1 cellular context compared by ENCODE assay signal in the genomic region with DNA sequence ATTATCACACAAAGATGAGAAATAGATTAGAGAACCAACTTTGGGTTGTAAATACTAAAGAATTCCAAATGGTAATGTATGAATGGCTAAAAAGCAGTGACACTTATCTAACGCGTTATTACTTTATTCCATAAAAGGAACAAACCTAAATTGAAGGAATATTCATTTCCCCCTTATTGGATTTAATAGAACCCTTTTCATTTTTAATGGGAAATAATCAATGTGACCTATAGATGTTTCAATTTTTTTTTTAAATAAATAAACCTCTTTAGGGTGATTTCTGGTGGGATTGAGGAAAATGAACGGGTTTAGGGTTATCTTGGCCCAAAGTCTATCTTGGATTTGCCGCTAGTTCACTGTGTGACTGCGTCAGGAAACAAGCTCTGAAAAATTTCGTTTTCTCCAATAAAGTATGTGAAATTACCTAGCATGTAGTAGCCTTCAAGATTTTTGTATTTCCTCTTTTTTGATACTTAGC.
TF ChIP-seq lines count a peak whose summit lies in the region.

No MANE protein-coding gene starts in this region.

TF ChIP-seq in GM12878, 131 proteins besides CTCF, POLR2A, EP300 and RAD21:
- TF ChIP-seq, protein P1, sequence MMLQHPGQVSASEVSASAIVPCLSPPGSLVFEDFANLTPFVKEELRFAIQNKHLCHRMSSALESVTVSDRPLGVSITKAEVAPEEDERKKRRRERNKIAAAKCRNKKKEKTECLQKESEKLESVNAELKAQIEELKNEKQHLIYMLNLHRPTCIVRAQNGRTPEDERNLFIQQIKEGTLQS (IDR thresholded peaks at IDR 0.05; ENCODE audit: borderline replicate concordance, extremely low read depth, low read depth, low read length) = no peak
- TF ChIP-seq FOXM1 (IDR thresholded peaks at IDR 0.05; ENCODE audit: low read depth, low read length) = peak; percentile 14; the same call in 1 of the 2 replicates
- TF ChIP-seq BMI1 (IDR thresholded peaks at IDR 0.05; ENCODE audit: borderline replicate concordance) = 0 out of 2 replicates have a peak, but pooled peaks have one; percentile 24
- TF ChIP-seq HCFC1 (IDR thresholded peaks at IDR 0.05; ENCODE audit: low read length) = no peak
- TF ChIP-seq, protein P2, sequence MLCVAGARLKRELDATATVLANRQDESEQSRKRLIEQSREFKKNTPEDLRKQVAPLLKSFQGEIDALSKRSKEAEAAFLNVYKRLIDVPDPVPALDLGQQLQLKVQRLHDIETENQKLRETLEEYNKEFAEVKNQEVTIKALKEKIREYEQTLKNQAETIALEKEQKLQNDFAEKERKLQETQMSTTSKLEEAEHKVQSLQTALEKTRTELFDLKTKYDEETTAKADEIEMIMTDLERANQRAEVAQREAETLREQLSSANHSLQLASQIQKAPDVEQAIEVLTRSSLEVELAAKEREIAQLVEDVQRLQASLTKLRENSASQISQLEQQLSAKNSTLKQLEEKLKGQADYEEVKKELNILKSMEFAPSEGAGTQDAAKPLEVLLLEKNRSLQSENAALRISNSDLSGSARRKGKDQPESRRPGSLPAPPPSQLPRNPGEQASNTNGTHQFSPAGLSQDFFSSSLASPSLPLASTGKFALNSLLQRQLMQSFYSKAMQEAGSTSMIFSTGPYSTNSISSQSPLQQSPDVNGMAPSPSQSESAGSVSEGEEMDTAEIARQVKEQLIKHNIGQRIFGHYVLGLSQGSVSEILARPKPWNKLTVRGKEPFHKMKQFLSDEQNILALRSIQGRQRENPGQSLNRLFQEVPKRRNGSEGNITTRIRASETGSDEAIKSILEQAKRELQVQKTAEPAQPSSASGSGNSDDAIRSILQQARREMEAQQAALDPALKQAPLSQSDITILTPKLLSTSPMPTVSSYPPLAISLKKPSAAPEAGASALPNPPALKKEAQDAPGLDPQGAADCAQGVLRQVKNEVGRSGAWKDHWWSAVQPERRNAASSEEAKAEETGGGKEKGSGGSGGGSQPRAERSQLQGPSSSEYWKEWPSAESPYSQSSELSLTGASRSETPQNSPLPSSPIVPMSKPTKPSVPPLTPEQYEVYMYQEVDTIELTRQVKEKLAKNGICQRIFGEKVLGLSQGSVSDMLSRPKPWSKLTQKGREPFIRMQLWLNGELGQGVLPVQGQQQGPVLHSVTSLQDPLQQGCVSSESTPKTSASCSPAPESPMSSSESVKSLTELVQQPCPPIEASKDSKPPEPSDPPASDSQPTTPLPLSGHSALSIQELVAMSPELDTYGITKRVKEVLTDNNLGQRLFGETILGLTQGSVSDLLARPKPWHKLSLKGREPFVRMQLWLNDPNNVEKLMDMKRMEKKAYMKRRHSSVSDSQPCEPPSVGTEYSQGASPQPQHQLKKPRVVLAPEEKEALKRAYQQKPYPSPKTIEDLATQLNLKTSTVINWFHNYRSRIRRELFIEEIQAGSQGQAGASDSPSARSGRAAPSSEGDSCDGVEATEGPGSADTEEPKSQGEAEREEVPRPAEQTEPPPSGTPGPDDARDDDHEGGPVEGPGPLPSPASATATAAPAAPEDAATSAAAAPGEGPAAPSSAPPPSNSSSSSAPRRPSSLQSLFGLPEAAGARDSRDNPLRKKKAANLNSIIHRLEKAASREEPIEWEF (IDR thresholded peaks at IDR 0.05; ENCODE audit: insufficient replicate concordance, low read depth, low read length) = no peak
- TF ChIP-seq, protein P3, sequence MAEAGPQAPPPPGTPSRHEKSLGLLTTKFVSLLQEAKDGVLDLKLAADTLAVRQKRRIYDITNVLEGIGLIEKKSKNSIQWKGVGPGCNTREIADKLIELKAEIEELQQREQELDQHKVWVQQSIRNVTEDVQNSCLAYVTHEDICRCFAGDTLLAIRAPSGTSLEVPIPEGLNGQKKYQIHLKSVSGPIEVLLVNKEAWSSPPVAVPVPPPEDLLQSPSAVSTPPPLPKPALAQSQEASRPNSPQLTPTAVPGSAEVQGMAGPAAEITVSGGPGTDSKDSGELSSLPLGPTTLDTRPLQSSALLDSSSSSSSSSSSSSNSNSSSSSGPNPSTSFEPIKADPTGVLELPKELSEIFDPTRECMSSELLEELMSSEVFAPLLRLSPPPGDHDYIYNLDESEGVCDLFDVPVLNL (IDR thresholded peaks at IDR 0.05; ENCODE audit: low read depth, low read length) = no peak
- 0 out of 2 replicates have a peak, but pooled peaks have one; percentile 15 for TF ChIP-seq BACH1 (IDR thresholded peaks at IDR 0.05; ENCODE audit: borderline replicate concordance)
